15 cellular contexts compared by ENCODE assay signal in the genomic region with DNA sequence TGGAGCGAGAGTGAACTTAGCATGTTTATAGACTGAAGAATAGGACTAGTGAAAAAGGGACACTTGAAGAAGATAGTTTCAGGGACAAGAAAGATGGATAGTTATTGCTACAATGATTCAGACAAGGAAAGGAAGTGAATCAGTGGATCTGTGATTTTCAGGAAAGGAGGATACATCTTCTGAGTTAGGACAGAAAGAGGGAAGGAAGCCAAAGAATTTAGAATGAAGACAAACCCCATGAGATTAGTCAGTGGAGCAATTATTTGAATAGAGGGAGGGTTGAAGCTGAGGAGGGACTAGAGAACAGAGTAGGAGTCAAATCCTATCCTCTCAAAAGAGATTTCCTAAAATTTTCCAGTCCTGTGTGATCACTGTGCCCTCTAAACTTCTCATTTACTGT.
DNase-seq lines count a peak whose midpoint lies in the region; ATAC-seq and TF ChIP-seq lines count a peak whose summit lies in the region.
"Had no signal": no experiment of that assay in that cellular context is flagged by ENCODE, and none has a peak within 500 bp of the region (broad histone marks: within the 10 kb centered on the region; RNA-seq: fewer than 3 reads in every experiment).

No MANE protein-coding gene starts in this region.

- peak overlapping the region; percentile 0 for H3K27ac ChIP-seq in A673 (ENCODE audit: low read depth, low read length, poor library complexity, severe bottlenecking)
- H3K27ac ChIP-seq: A549, colonic mucosa, neural progenitor cell had no signal

- H3K4me1 ChIP-seq in A673 (ENCODE audit: insufficient read depth, low read length, poor library complexity, severe bottlenecking): peaks cover 23% of the 10 kb centered on the region
- H3K4me1 ChIP-seq: A549, colonic mucosa had no signal

- H3K4me3 ChIP-seq in A673 (ENCODE audit: low read depth, low read length, poor library complexity, severe bottlenecking): no peak overlapping the region
- H3K4me3 ChIP-seq: A549, colonic mucosa, neural progenitor cell, transverse colon had no signal

- ATAC-seq in GM18861 (IDR thresholded peaks at IDR 0.05; ENCODE audit: unreplicated experiment): no peak
- ATAC-seq: A549, HCT116 had no signal

- no peaks in the 10 kb centered on the region for H3K9me3 ChIP-seq in A673 (ENCODE audit: low read depth, low read length, poor library complexity, severe bottlenecking)
- H3K9me3 ChIP-seq: A549, colonic mucosa, transverse colon had no signal

- intact Hi-C loops in A673 (cut with micrococcal nuclease; ENCODE audit: unreplicated experiment): no loop called here

- CTCF ChIA-PET in A673 (lab: Charles Lee): interaction anchor here (0.5 kb wide), 1 partner anchor 168 kb away, joined by 4 read pairs; no protein-coding TSS in a partner anchor

- BruUV-seq in A673 (replicated peaks; lab: Mats Ljungman, UMichigan): no TSS peak

- TF ChIP-seq CTCF in A673 (conservative IDR thresholded peaks at IDR 0.05; ENCODE audit: low read depth, low read length): no peak

- POLR2A ChIA-PET in A673 (lab: Charles Lee; ENCODE audit: low non-redundant PET): no interaction called here

- no peaks in the 10 kb centered on the region for H3K36me3 ChIP-seq in A673 (ENCODE audit: insufficient read depth, low read length, poor library complexity, severe bottlenecking)
- H3K36me3 ChIP-seq: colonic mucosa, neural progenitor cell, transverse colon had no signal

- no peaks in the 10 kb centered on the region for H3K27me3 ChIP-seq in A673 (replicated peaks; ENCODE audit: insufficient read depth, low read depth, low read length, poor library complexity)
- H3K27me3 ChIP-seq: colonic mucosa, neural progenitor cell, transverse colon had no signal

- peak; percentile 89 for DNase-seq in A673 (ENCODE audit: low spot score)
- peak; percentile 89 for DNase-seq in HT1080 (ENCODE audit: low read depth)
- DNase-seq in dedifferentiated amniotic fluid mesenchymal stem cell (ENCODE audit: extremely low spot score): peak; percentile 39
- peak; percentile 63 for DNase-seq in iris pigment epithelial cell (ENCODE audit: low read depth)
- no peak for DNase-seq in MV-4-11 (lab: John Stamatoyannopoulos, UW)
- no peak for DNase-seq in iPS-NIHi11 (ENCODE audit: low spot score)
- no peak for DNase-seq in T-helper 9 cell
- DNase-seq: colonic mucosa, NCI-H1694, NCI-H748 treated with DMSO at 0.1 percent for 48 hours, transverse colon had no signal

Comparison
In these comparisons a context has a peak if more than half of its experiments do, and no peak if none do; other contexts are left out.
1. DNase-seq: peak in A673 (single experiment), HT1080 (single experiment), dedifferentiated amniotic fluid mesenchymal stem cell (single experiment) and iris pigment epithelial cell (single experiment); none in MV-4-11 (single experiment), iPS-NIHi11 (single experiment) and T-helper 9 cell (single experiment).